ENCODE assay signal across 8 cellular contexts in the genomic region with DNA sequence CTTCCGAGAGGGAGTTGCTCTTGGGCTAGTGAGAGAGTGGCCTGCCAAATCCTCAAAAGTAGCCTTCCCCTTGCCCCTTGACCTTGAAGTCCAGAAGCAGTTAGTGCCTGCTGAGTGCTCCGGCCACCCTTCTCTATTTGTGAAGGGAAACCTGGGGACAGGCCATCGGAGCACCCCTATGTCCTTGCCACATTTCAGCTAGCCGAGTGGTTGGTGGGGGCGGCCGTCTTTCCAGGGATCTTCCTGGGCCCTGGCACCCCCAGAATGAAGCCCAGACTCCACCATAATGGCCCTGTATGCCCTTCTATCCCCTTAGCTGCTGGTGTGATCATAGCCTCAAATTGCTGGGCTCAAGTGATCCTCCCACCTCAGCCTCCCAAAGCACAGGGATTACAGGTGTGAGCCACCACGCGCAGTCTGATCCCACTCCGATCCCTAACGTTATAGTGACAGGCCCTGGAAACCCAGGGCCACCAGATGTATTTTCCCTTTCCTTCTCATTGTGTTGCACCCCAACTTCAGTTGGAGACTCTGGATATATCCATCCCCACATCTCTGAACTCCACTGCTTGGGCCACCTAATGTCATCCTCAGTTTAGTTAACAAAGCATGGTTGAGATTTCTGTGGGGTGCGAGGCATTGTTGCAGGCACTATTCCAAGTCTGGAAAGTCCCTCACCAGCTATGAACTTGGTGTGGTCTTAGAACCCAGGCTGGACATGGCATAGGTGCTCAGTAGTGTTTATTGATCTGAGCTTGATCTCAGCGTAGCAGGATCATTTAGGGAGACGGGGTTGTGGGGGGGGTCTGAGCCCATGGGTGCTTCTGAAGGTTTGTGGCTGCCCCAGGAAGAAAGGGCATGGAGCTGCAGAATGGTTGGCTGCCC. TPM values are rescaled to one million over a fixed set of nuclear protein-coding genes. Genes with fewer than 3 reads are reported as not detected.
DNase-seq lines count a peak whose midpoint lies in the region; ATAC-seq and TF ChIP-seq lines count a peak whose summit lies in the region.

No MANE protein-coding gene starts in this region.

- no peak for TF ChIP-seq POLR2A in prostate gland (IDR thresholded peaks at IDR 0.05)

- H3K27me3 ChIP-seq in DOHH2 (ENCODE audit: control insufficient read depth, low read length) (no peaks in the 10 kb centered on the region), SU-DHL-6 (ENCODE audit: low read length) (no peaks in the 10 kb centered on the region), fibroblast of lung (ENCODE audit: control insufficient read depth, insufficient read depth, low read length) (peaks cover 2% of the 10 kb centered on the region), prostate gland (replicated peaks; ENCODE audit: insufficient read depth) (no peaks in the 10 kb centered on the region)

- H3K4me1 ChIP-seq in DOHH2 (ENCODE audit: control insufficient read depth, low read length): peaks cover 63% of the 10 kb centered on the region
- peaks cover 18% of the 10 kb centered on the region for H3K4me1 ChIP-seq in fibroblast of lung (ENCODE audit: control insufficient read depth, extremely low read depth, insufficient read depth, low read length)
- H3K4me1 ChIP-seq in prostate gland (replicated peaks): peaks cover 28% of the 10 kb centered on the region

- H3K9me2 ChIP-seq in DOHH2 (replicated peaks; ENCODE audit: control insufficient read depth, low read length) (no peaks in the 10 kb centered on the region), SU-DHL-6 (replicated peaks; ENCODE audit: insufficient read depth, low read length) (no peaks in the 10 kb centered on the region)

- H3K4me2 ChIP-seq in DOHH2 (ENCODE audit: low read length) (peak overlapping the region; percentile 92), SU-DHL-6 (ENCODE audit: low read depth, low read length, poor library complexity, severe bottlenecking) (peak overlapping the region; percentile 73), fibroblast of lung (ENCODE audit: extremely low read depth, insufficient read depth, low read length) (peak overlapping the region; percentile 83)

- intact Hi-C loops in prostate gland (cut with DNase I): loop anchor here (2.0 kb wide), 1 partner anchor 43 kb away; no protein-coding TSS in a partner anchor

- no peak for DNase-seq in fibroblast of lung (ENCODE audit: low read depth in 2 of 2)
- no peak for DNase-seq in prostate gland (ENCODE audit: low spot score)
- no peak for DNase-seq in NOMO-1 treated with dmso at 0.1 percent for 144 hours (lab: John Stamatoyannopoulos, UW; ENCODE audit: unreplicated experiment)
- no peak for DNase-seq in AG20443 (ENCODE audit: low spot score)

- H3K79me2 ChIP-seq in DOHH2 (ENCODE audit: control insufficient read depth, low read length) (peaks cover 61% of the 10 kb centered on the region), SU-DHL-6 (ENCODE audit: insufficient read depth, low read length) (no peaks in the 10 kb centered on the region), fibroblast of lung (ENCODE audit: control insufficient read depth, insufficient read depth, low read length) (peaks cover 57% of the 10 kb centered on the region)

- peaks cover 8% of the 10 kb centered on the region for H3F3A ChIP-seq in DOHH2 (ENCODE audit: control insufficient read depth, insufficient read depth)
- H3F3A ChIP-seq in SU-DHL-6 (ENCODE audit: insufficient read depth): peaks cover 8% of the 10 kb centered on the region

- TF ChIP-seq CTCF in DOHH2 (IDR thresholded peaks at IDR 0.05; ENCODE audit: low read depth, low read length, poor library complexity, severe bottlenecking): no peak
- TF ChIP-seq CTCF in SU-DHL-6 (IDR thresholded peaks at IDR 0.05; ENCODE audit: insufficient read depth, low read length, poor library complexity, severe bottlenecking): no peak
- TF ChIP-seq CTCF in fibroblast of lung (conservative IDR thresholded peaks at IDR 0.05 in 1 of 2, IDR thresholded peaks at IDR 0.05 in 1 of 2; ENCODE audit: low read depth in 1 of 2, low read length in 2 of 2): no peak
- no peak for TF ChIP-seq CTCF in prostate gland (IDR thresholded peaks at IDR 0.05)

- H3K9me3 ChIP-seq in DOHH2 (ENCODE audit: control insufficient read depth, insufficient read depth, low read length) (no peaks in the 10 kb centered on the region), SU-DHL-6 (ENCODE audit: insufficient read depth, low read length) (no peaks in the 10 kb centered on the region), fibroblast of lung (ENCODE audit: control insufficient read depth, insufficient read depth, low read depth, low read length) (no peaks in the 10 kb centered on the region), prostate gland (no peaks in the 10 kb centered on the region)

- 50% methylated on average over 13 of the region's 13 CpGs for WGBS in prostate gland

- H3K9ac ChIP-seq in SU-DHL-6 (ENCODE audit: low read length) (peak overlapping the region; percentile 87), fibroblast of lung (ENCODE audit: insufficient read depth, low read length) (peak overlapping the region; percentile 86)

- H4K20me1 ChIP-seq in DOHH2 (ENCODE audit: control insufficient read depth, insufficient read depth, low read depth, low read length): peaks cover 11% of the 10 kb centered on the region
- H4K20me1 ChIP-seq in SU-DHL-6 (ENCODE audit: low read depth, low read length): no peaks in the 10 kb centered on the region; the same call in 1 of the 2 replicates
- H4K20me1 ChIP-seq in fibroblast of lung (ENCODE audit: control insufficient read depth, extremely low read depth, insufficient read depth, low read length): no peaks in the 10 kb centered on the region

- no peaks in the 10 kb centered on the region for H3K36me3 ChIP-seq in DOHH2 (ENCODE audit: control insufficient read depth, low read length)
- H3K36me3 ChIP-seq in SU-DHL-6 (ENCODE audit: low read length): no peaks in the 10 kb centered on the region
- H3K36me3 ChIP-seq in fibroblast of lung (ENCODE audit: control insufficient read depth, insufficient read depth, low read length): no peaks in the 10 kb centered on the region
- H3K36me3 ChIP-seq in prostate gland: no peaks in the 10 kb centered on the region

- no peak overlapping the region for H3K27ac ChIP-seq in DOHH2 (ENCODE audit: low read depth, low read length)
- no peak overlapping the region for H3K27ac ChIP-seq in SU-DHL-6 (ENCODE audit: low read depth, low read length)
- peak overlapping the region; percentile 31 for H3K27ac ChIP-seq in fibroblast of lung (ENCODE audit: insufficient read depth, low read length)
- H3K27ac ChIP-seq in prostate gland: peak overlapping the region; percentile 98 to 99

- H2AFZ ChIP-seq in SU-DHL-6 (ENCODE audit: low read depth, low read length, severe bottlenecking) (no peak overlapping the region), fibroblast of lung (ENCODE audit: low read length) (no peak overlapping the region)

- peak overlapping the region; percentile 79 for H3K4me3 ChIP-seq in DOHH2 (ENCODE audit: low read length)
- H3K4me3 ChIP-seq in SU-DHL-6 (ENCODE audit: insufficient read depth, low read length, poor library complexity, severe bottlenecking): peak overlapping the region; percentile 73
- H3K4me3 ChIP-seq in fibroblast of lung (replicated peaks in 1 of 4; ENCODE audit: control extremely low read depth in 1 of 4, insufficient read depth in 1 of 4, low read depth in 3 of 4, low read length in 4 of 4): peak overlapping the region; percentile 65 to 82 (median 72)
- peak overlapping the region; percentile 97 to 98 for H3K4me3 ChIP-seq in prostate gland

- no peak for ATAC-seq in HG02885 (IDR thresholded peaks at IDR 0.05; ENCODE audit: poor library complexity, unreplicated experiment)
- ATAC-seq in GM21737 (IDR thresholded peaks at IDR 0.05; ENCODE audit: unreplicated experiment): no peak

RNA-seq across cellular contexts. Expression of a gene that starts 1.6 kb away (rescaled TPM):
- total RNA-seq in fibroblast of lung (5.6 and 12.1 TPM in 2 replicates), prostate gland (100 to 1,000 TPM in 1 of 2 donors, 10 to 100 TPM in 1; 69.8 to 103 TPM)
- 30.9 and 50.0 TPM in 2 replicates for polyA plus RNA-seq in fibroblast of lung
- polyA plus RNA-seq in fibroblast of lung (2012): 25.5 and 41.9 TPM in 2 replicates
- 34.8 and 96.2 TPM in 2 replicates for polyA minus RNA-seq in fibroblast of lung (ENCODE audit: low replicate concordance)

RNA-seq across cellular contexts. Expression of a gene that starts 47.4 kb away (rescaled TPM):
- total RNA-seq in fibroblast of lung (13.9 and 19.2 TPM in 2 replicates), prostate gland (100 to 1,000 TPM in 1 of 2 donors, 10 to 100 TPM in 1; 86.0 to 101 TPM)
- 1.6 and 2.2 TPM in 2 replicates for polyA plus RNA-seq in fibroblast of lung
- polyA plus RNA-seq in fibroblast of lung (2012): 1.5 and 1.7 TPM in 2 replicates
- not detected in 2 replicates for polyA minus RNA-seq in fibroblast of lung (ENCODE audit: low replicate concordance)

Comparison
In these comparisons a context has a peak if more than half of its experiments do, and no peak if none do; other contexts are left out.
1. H3K27ac ChIP-seq: peak in fibroblast of lung (single experiment) and prostate gland (2 of 2); none in DOHH2 (single experiment) and SU-DHL-6 (single experiment).
2. Peak in every context shown above with its lines, with median percentiles within 50 percentile points of each other: H3K4me2 ChIP-seq and H3K4me3 ChIP-seq.